In genomic region chr7:25752967-25753791, GRCh38 we compare ENCODE assay signal across 16 cellular contexts.
DNase-seq lines count a peak whose midpoint lies in the region; ATAC-seq, FAIRE-seq and TF ChIP-seq lines count a peak whose summit lies in the region.
"Had no signal": no experiment of that assay in that cellular context is flagged by ENCODE, and none has a peak within 500 bp of the region (broad histone marks: within the 10 kb centered on the region; RNA-seq: fewer than 3 reads in every experiment).

No MANE protein-coding gene starts in this region.

- in situ Hi-C loops in HAP-1 (cut with MboI; ENCODE audit: low sequenced_read_pairs) (no loop called here), brain microvascular endothelial cell (cut with HindIII; ENCODE audit: low pct_ligation_motif_present, low sequenced_read_pairs) (no loop called here)

- H3K27me3 ChIP-seq in HAP-1 (ENCODE audit: low read depth) (no peaks in the 10 kb centered on the region), brain microvascular endothelial cell (replicated peaks) (no peaks in the 10 kb centered on the region), sigmoid colon (no peaks in the 10 kb centered on the region)
- H3K27me3 ChIP-seq: BLaER1, colonic mucosa, heart left ventricle had no signal

- no peaks in the 10 kb centered on the region for H3K9me3 ChIP-seq in HAP-1
- H3K9me3 ChIP-seq in sigmoid colon, result no peaks in the 10 kb centered on the region
- H3K9me3 ChIP-seq: BLaER1, colonic mucosa, heart left ventricle had no signal

- peaks cover 13 to 37% of the 10 kb centered on the region in 2 donors for H3K27me3 Mint-ChIP-seq in effector memory CD8-positive, alpha-beta T cell

- no peaks in the 10 kb centered on the region for H3K36me3 Mint-ChIP-seq in effector memory CD8-positive, alpha-beta T cell (ENCODE audit: insufficient read depth)
- H3K36me3 Mint-ChIP-seq: natural killer cell treated with Interleukin-12 subunit alpha and Interleukin-12 subunit beta and Interleukin-15 and Interleukin-18, amount 100 ng/mL, for 72 hours had no signal

- no peaks in the 10 kb centered on the region for H3K9me3 Mint-ChIP-seq in effector memory CD8-positive, alpha-beta T cell
- H3K9me3 Mint-ChIP-seq: activated T-helper 17 cell treated with anti-CD3 and anti-CD28 coated beads, Interleukin-2, amount 50 U/mL, for 72 hours; natural killer cell treated with Interleukin-12 subunit alpha and Interleukin-12 subunit beta and Interleukin-15 and Interleukin-18, amount 100 ng/mL, for 72 hours had no signal

- TF ChIP-seq EP300 in sigmoid colon (IDR thresholded peaks at IDR 0.05), result no peak

- no peak overlapping the region for H3K27ac ChIP-seq in brain microvascular endothelial cell
- peak overlapping the region; percentile 82 to 89 (median 88) for H3K27ac ChIP-seq in sigmoid colon
- H3K27ac ChIP-seq: BLaER1, colonic mucosa, PC-9, VCaP had no signal

- FAIRE-seq in GM12891 (lab: Jason Lieb, UNC), result no peak

- no peak for TF ChIP-seq POLR2A in sigmoid colon (IDR thresholded peaks at IDR 0.05)
- no peak for TF ChIP-seq POLR2A in GM12891 (IDR thresholded peaks at IDR 0.05; ENCODE audit: low read depth, low read length)

- H3K4me3 ChIP-seq in HAP-1, result no peak overlapping the region
- no peak overlapping the region for H3K4me3 ChIP-seq in brain microvascular endothelial cell (ENCODE audit: low read depth, low read length)
- H3K4me3 ChIP-seq in sigmoid colon, result no peak overlapping the region
- H3K4me3 ChIP-seq: BLaER1, colonic mucosa, heart left ventricle, PC-9 had no signal

- TF ChIP-seq CTCF in brain microvascular endothelial cell (IDR thresholded peaks at IDR 0.05; ENCODE audit: low read depth, low read length, missing control alignments) (no peak), sigmoid colon (IDR thresholded peaks at IDR 0.05) (no peak)

- no peaks in the 10 kb centered on the region for H3K36me3 ChIP-seq in HAP-1 (replicated peaks)
- no peaks in the 10 kb centered on the region for H3K36me3 ChIP-seq in brain microvascular endothelial cell (replicated peaks)
- H3K36me3 ChIP-seq in sigmoid colon, result no peaks in the 10 kb centered on the region
- H3K36me3 ChIP-seq: BLaER1, colonic mucosa, heart left ventricle had no signal

- peaks cover 24% of the 10 kb centered on the region for H3K4me1 ChIP-seq in HAP-1
- H3K4me1 ChIP-seq in sigmoid colon, result peaks cover 0 to 75% (median 68%) of the 10 kb centered on the region in 4 donors
- H3K4me1 ChIP-seq: BLaER1, colonic mucosa had no signal

- DNase-seq in HAP-1 (ENCODE audit: low spot score in 2 of 2), result peak; percentile 63 to 81
- peak; percentile 14 for DNase-seq in brain microvascular endothelial cell
- DNase-seq in islet precursor cell, result peak; percentile 99
- no peak for DNase-seq in sigmoid colon
- no peak for DNase-seq in GM12891 (ENCODE audit: insufficient read length, low spot score)
- DNase-seq in effector memory CD8-positive, alpha-beta T cell, result no peak
- DNase-seq in activated CD4-positive, CD25-positive, alpha-beta regulatory T cell treated with anti-CD3 and anti-CD28 coated beads, Interleukin-2, amount 50 U/mL, for 72 hours, result no peak
- DNase-seq: colonic mucosa, heart left ventricle, HFFc6, PC-9 had no signal

- intact Hi-C loops in sigmoid colon (cut with DNase I), result loop anchor here (2.0 kb wide), 1 partner anchor 90 kb away; no protein-coding TSS in a partner anchor

- ATAC-seq in GM21390 (IDR thresholded peaks at IDR 0.05; ENCODE audit: unreplicated experiment), result no peak
- no peak for ATAC-seq in effector memory CD8-positive, alpha-beta T cell (replicated peaks)
- ATAC-seq: activated T-helper 17 cell treated with anti-CD3 and anti-CD28 coated beads, Interleukin-2, amount 50 U/mL, for 72 hours; natural killer cell treated with Interleukin-12 subunit alpha and Interleukin-12 subunit beta and Interleukin-15 and Interleukin-18, amount 100 ng/mL, for 72 hours had no signal

- H3K27ac Mint-ChIP-seq in effector memory CD8-positive, alpha-beta T cell, result no peak overlapping the region
- H3K27ac Mint-ChIP-seq: activated T-helper 17 cell treated with anti-CD3 and anti-CD28 coated beads, Interleukin-2, amount 50 U/mL, for 72 hours; HFFc6; natural killer cell treated with Interleukin-12 subunit alpha and Interleukin-12 subunit beta and Interleukin-15 and Interleukin-18, amount 100 ng/mL, for 72 hours had no signal

- no peaks in the 10 kb centered on the region for H3K4me1 Mint-ChIP-seq in effector memory CD8-positive, alpha-beta T cell (ENCODE audit: low read depth in 2 of 2)
- H3K4me1 Mint-ChIP-seq: activated T-helper 17 cell treated with anti-CD3 and anti-CD28 coated beads, Interleukin-2, amount 50 U/mL, for 72 hours had no signal

- 90 to 92% methylated on average over 16 of the region's 16 CpGs for WGBS in sigmoid colon, 2 donors

- H3K4me3 Mint-ChIP-seq in effector memory CD8-positive, alpha-beta T cell, result no peak overlapping the region
- H3K4me3 Mint-ChIP-seq: activated T-helper 17 cell treated with anti-CD3 and anti-CD28 coated beads, Interleukin-2, amount 50 U/mL, for 72 hours; HFFc6; natural killer cell treated with Interleukin-12 subunit alpha and Interleukin-12 subunit beta and Interleukin-15 and Interleukin-18, amount 100 ng/mL, for 72 hours had no signal

TF ChIP-seq in GM12891, 5 proteins besides CTCF, POLR2A, EP300 and RAD21:
- TF ChIP-seq PAX5 (IDR thresholded peaks at IDR 0.05; ENCODE audit: insufficient read depth, low read length, severe bottlenecking) (no peak), POLR2AphosphoS5 (IDR thresholded peaks at IDR 0.05; ENCODE audit: low read depth, low read length) (no peak)

Comparison
In these comparisons a context has a peak if more than half of its experiments do, and no peak if none do; other contexts are left out.
1. DNase-seq: peak in HAP-1 (2 of 2), brain microvascular endothelial cell (single experiment) and islet precursor cell (single experiment); none in sigmoid colon (single experiment), GM12891 (single experiment), effector memory CD8-positive, alpha-beta T cell (0 of 3) and activated CD4-positive, CD25-positive, alpha-beta regulatory T cell treated with anti-CD3 and anti-CD28 coated beads, Interleukin-2, amount 50 U/mL, for 72 hours (single experiment).